ENCODE assay signal across 8 cellular contexts in the genomic region with DNA sequence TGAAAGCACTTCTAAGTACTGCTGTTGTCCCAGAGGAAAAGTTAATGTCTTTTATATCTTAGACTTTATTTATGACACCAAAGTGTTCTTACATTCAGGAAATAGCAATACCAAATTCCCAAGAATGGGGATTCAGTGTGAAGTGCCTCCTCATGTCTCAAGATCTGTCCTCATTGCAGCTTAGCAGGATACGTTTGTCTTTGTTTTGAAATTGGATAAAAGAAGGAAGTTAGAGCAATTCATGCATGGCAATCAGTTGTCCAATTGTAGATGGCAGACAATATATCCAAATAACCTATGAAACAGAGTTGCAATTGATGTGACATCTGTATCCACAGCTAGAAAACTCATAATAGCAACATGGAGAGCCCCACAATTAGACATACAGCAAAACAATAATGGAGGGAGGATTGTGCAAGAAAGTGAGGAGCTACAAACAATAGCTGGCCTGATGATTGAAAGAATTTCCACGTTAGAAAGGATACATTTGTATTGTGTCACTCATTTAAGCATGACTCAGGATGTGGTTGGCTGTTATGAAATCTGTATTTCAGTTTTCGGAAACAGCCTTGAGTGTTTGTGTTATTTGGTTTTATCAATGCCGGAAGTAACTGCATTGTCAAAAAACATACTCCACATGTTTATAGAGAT.
DNase-seq lines count a peak whose midpoint lies in the region; ATAC-seq and TF ChIP-seq lines count a peak whose summit lies in the region.

No MANE protein-coding gene starts in this region.

- TF ChIP-seq CTCF in Calu3 (IDR thresholded peaks at IDR 0.05; ENCODE audit: unreplicated experiment) = no peak

- DNase-seq in Calu3 = no peak
- DNase-seq in SIG-M5 (lab: John Stamatoyannopoulos, UW) = peak; percentile 92
- DNase-seq in immature natural killer cell = peak; percentile 26 to 44 (median 36)
- no peak for DNase-seq in cerebellar cortex (ENCODE audit: low spot score)

- CTCF ChIA-PET in Calu3 (lab: Charles Lee) = no interaction called here

- peak overlapping the region; percentile 64 for H3K27ac Mint-ChIP-seq in Calu3 (ENCODE audit: unreplicated experiment)
- H3K27ac Mint-ChIP-seq in immature natural killer cell = peak overlapping the region in 5 of 6 donors; percentile 37 to 77 (median 63)

- BruUV-seq in Calu3 (replicated peaks; lab: Mats Ljungman, UMichigan) = no TSS peak

- H3K4me3 Mint-ChIP-seq in Calu3 (ENCODE audit: low read depth, unreplicated experiment) (no peak overlapping the region), immature natural killer cell (peak overlapping the region in 4 of 5 donors; percentile 2 to 65 (median 21))

- H3K36me3 Mint-ChIP-seq in Calu3 (ENCODE audit: insufficient read depth, unreplicated experiment) (peaks cover 6% of the 10 kb centered on the region), immature natural killer cell (no peaks in the 10 kb centered on the region)

- H3K9me3 Mint-ChIP-seq in Calu3 (ENCODE audit: low read depth, unreplicated experiment) (peaks cover 3% of the 10 kb centered on the region), immature natural killer cell (peaks cover 0 to 2% (median 0%) of the 10 kb centered on the region in 6 donors)

- H3K4me1 Mint-ChIP-seq in Calu3 (ENCODE audit: low read depth, unreplicated experiment) (peaks cover 12% of the 10 kb centered on the region), immature natural killer cell (peaks cover 18 to 25% of the 10 kb centered on the region in 2 donors)

- ATAC-seq in HG02678 (IDR thresholded peaks at IDR 0.05; ENCODE audit: unreplicated experiment) (peak; percentile 55), HG02623 (IDR thresholded peaks at IDR 0.05; ENCODE audit: unreplicated experiment) (no peak), GM19452 (IDR thresholded peaks at IDR 0.05; ENCODE audit: unreplicated experiment) (no peak), HG02870 (IDR thresholded peaks at IDR 0.05; ENCODE audit: unreplicated experiment) (no peak)

- intact Hi-C loops in Calu3 (cut with micrococcal nuclease; ENCODE audit: unreplicated experiment) = loop anchor here (1.0 kb wide), 1 partner anchor 20 kb away; no protein-coding TSS in a partner anchor

- H3K27me3 Mint-ChIP-seq in Calu3 (ENCODE audit: unreplicated experiment) (no peaks in the 10 kb centered on the region), immature natural killer cell (ENCODE audit: low read depth in 3 of 3) (peaks cover 0 to 5% (median 1%) of the 10 kb centered on the region in 3 donors)

Comparison
In these comparisons a context has a peak if more than half of its experiments do, and no peak if none do; other contexts are left out.
1. DNase-seq: peak in SIG-M5 (single experiment) and immature natural killer cell (3 of 3); none in Calu3 (single experiment) and cerebellar cortex (single experiment).